Comparison of ENCODE assay signal across 14 cellular contexts in genomic region chr11:64998141-64998540, GRCh38. TPM values are rescaled to one million over a fixed set of nuclear protein-coding genes. Genes with fewer than 3 reads are reported as not detected.
A peak's percentile ranks its signal among the peaks of the same experiment; 100 is the strongest.
DNase-seq lines count a peak whose midpoint lies in the region; ATAC-seq, FAIRE-seq and TF ChIP-seq lines count a peak whose summit lies in the region.
"Had no signal": no experiment of that assay in that cellular context is flagged by ENCODE, and none has a peak within 500 bp of the region (broad histone marks: within the 10 kb centered on the region; RNA-seq: fewer than 3 reads in every experiment).

No MANE protein-coding gene starts in this region.

- CTCF ChIA-PET in activated naive CD4-positive, alpha-beta T cell treated with anti-CD3 and anti-CD28 coated beads, Interleukin-2, amount 10 ng/mL, durations not matched to agents 7 days and 5 days (lab: Charles Lee), result interaction anchor here (0.7 to 3.7 kb wide), 3 partner anchors 10 to 153 kb away, joined by 3 to 20 read pairs (median 3); partner anchors contain the start of gene ARL2

- H3K27ac Mint-ChIP-seq in activated naive CD4-positive, alpha-beta T cell treated with anti-CD3 and anti-CD28 coated beads, Interleukin-2, amount 10 ng/mL, durations not matched to agents 7 days and 5 days, result peak overlapping the region; percentile 93
- peak overlapping the region; percentile 45 for H3K27ac Mint-ChIP-seq in stimulated activated memory B cell treated with anti-CD40 and anti-IgM and Interleukin-4, amounts not matched to agents 10 μg/mL and 1 μg/mL and 100 μg/mL, for 72 hours

- H3K36me3 Mint-ChIP-seq in activated naive CD4-positive, alpha-beta T cell treated with anti-CD3 and anti-CD28 coated beads, Interleukin-2, amount 10 ng/mL, durations not matched to agents 7 days and 5 days, result no peaks in the 10 kb centered on the region
- no peaks in the 10 kb centered on the region for H3K36me3 Mint-ChIP-seq in stimulated activated memory B cell treated with anti-CD40 and anti-IgM and Interleukin-4, amounts not matched to agents 10 μg/mL and 1 μg/mL and 100 μg/mL, for 72 hours

- TF ChIP-seq CTCF in body of pancreas (IDR thresholded peaks at IDR 0.05), result no peak

- no peak for FAIRE-seq in HTR-8/SVneo (lab: Jason Lieb, UNC)
- FAIRE-seq: bronchial epithelial cell had no signal

- peaks cover 50% of the 10 kb centered on the region for H3K4me1 ChIP-seq in body of pancreas

- 79 to 85% methylated on average over 1 of the region's 1 CpG for WGBS in body of pancreas, 2 donors

- no peaks in the 10 kb centered on the region for H3K9me3 ChIP-seq in body of pancreas

- no peaks in the 10 kb centered on the region for H3K9me3 Mint-ChIP-seq in activated naive CD4-positive, alpha-beta T cell treated with anti-CD3 and anti-CD28 coated beads, Interleukin-2, amount 10 ng/mL, durations not matched to agents 7 days and 5 days
- no peaks in the 10 kb centered on the region for H3K9me3 Mint-ChIP-seq in stimulated activated memory B cell treated with anti-CD40 and anti-IgM and Interleukin-4, amounts not matched to agents 10 μg/mL and 1 μg/mL and 100 μg/mL, for 72 hours

- peaks cover 32% of the 10 kb centered on the region for H3K4me1 Mint-ChIP-seq in activated naive CD4-positive, alpha-beta T cell treated with anti-CD3 and anti-CD28 coated beads, Interleukin-2, amount 10 ng/mL, durations not matched to agents 7 days and 5 days
- peaks cover 25% of the 10 kb centered on the region for H3K4me1 Mint-ChIP-seq in stimulated activated memory B cell treated with anti-CD40 and anti-IgM and Interleukin-4, amounts not matched to agents 10 μg/mL and 1 μg/mL and 100 μg/mL, for 72 hours

- intact Hi-C loops in body of pancreas (cut with DNase I), result no loop called here

- ATAC-seq in body of pancreas, result no peak
- ATAC-seq in stimulated activated memory B cell treated with anti-CD40 and anti-IgM and Interleukin-4, amounts not matched to agents 10 μg/mL and 1 μg/mL and 100 μg/mL, for 72 hours, result no peak
- no peak for ATAC-seq in HG02759 (IDR thresholded peaks at IDR 0.05; ENCODE audit: unreplicated experiment)
- no peak for ATAC-seq in HG02852 (IDR thresholded peaks at IDR 0.05; ENCODE audit: unreplicated experiment)

- H3K27me3 Mint-ChIP-seq in activated naive CD4-positive, alpha-beta T cell treated with anti-CD3 and anti-CD28 coated beads, Interleukin-2, amount 10 ng/mL, durations not matched to agents 7 days and 5 days, result peaks cover 34% of the 10 kb centered on the region
- no peaks in the 10 kb centered on the region for H3K27me3 Mint-ChIP-seq in stimulated activated memory B cell treated with anti-CD40 and anti-IgM and Interleukin-4, amounts not matched to agents 10 μg/mL and 1 μg/mL and 100 μg/mL, for 72 hours

- no peak overlapping the region for H3K4me3 ChIP-seq in body of pancreas

- H3K27me3 ChIP-seq in body of pancreas, result no peaks in the 10 kb centered on the region

- peak overlapping the region; percentile 7 for H3K4me3 Mint-ChIP-seq in activated naive CD4-positive, alpha-beta T cell treated with anti-CD3 and anti-CD28 coated beads, Interleukin-2, amount 10 ng/mL, durations not matched to agents 7 days and 5 days
- no peak overlapping the region for H3K4me3 Mint-ChIP-seq in stimulated activated memory B cell treated with anti-CD40 and anti-IgM and Interleukin-4, amounts not matched to agents 10 μg/mL and 1 μg/mL and 100 μg/mL, for 72 hours

- DNase-seq in activated naive CD4-positive, alpha-beta T cell treated with anti-CD3 and anti-CD28 coated beads, Interleukin-2, amount 10 ng/mL, durations not matched to agents 7 days and 5 days, result no peak
- no peak for DNase-seq in activated naive CD4-positive, alpha-beta T cell treated with Interleukin-2 at 50 U/mL for 16 hours
- DNase-seq in NCI-H69 (lab: John Stamatoyannopoulos, UW), result peak; percentile 39
- DNase-seq in body of pancreas, result peak in 1 of 4 donors; percentile 30
- no peak for DNase-seq in HTR-8/SVneo (ENCODE audit: insufficient read length, low spot score)
- DNase-seq: C1 segment of cervical spinal cord, KBM-7 had no signal

- H3K36me3 ChIP-seq in body of pancreas (replicated peaks in 1 of 2; ENCODE audit: insufficient read depth in 1 of 2, low read depth in 2 of 2), result no peaks in the 10 kb centered on the region

- TF ChIP-seq POLR2A in body of pancreas (IDR thresholded peaks at IDR 0.05), result no peak

- H3K27ac ChIP-seq in body of pancreas, result peak overlapping the region; percentile 76 to 91 (median 86)

RNA-seq across cellular contexts. Expression of gene BATF2, which starts 1.4 kb away (rescaled TPM):
- 10 to 100 TPM in 1 of 2 donors, 1 to 10 TPM in 1; 2.3 to 20.8 TPM for total RNA-seq in body of pancreas

RNA-seq across cellular contexts. Expression of gene ARL2, which starts 15.8 kb away (rescaled TPM):
- total RNA-seq in body of pancreas, result 10 to 100 TPM; 67.6 to 75.5 TPM

RNA-seq across cellular contexts. Expression of gene MAJIN, which starts 26.2 kb away (rescaled TPM):
- total RNA-seq in body of pancreas, result under 1 TPM in 1 of 2 donors, not detected in 1; 0.78 TPM
- total RNA-seq: bronchial epithelial cell, H4, skeletal muscle tissue, urinary bladder had no signal

RNA-seq across cellular contexts. Expression of gene SNX15, which starts 29.1 kb away (rescaled TPM):
- total RNA-seq in body of pancreas, result 10 to 100 TPM in 1 of 2 donors, 1 to 10 TPM in 1; 7.9 to 10.6 TPM

RNA-seq across cellular contexts. Expression of gene SAC3D1, which starts 42.9 kb away (rescaled TPM):
- total RNA-seq in body of pancreas, result 10 to 100 TPM in 1 of 2 donors, 1 to 10 TPM in 1; 5.4 to 30.3 TPM
